ENCODE assay signal across 12 cellular contexts in the genomic region with DNA sequence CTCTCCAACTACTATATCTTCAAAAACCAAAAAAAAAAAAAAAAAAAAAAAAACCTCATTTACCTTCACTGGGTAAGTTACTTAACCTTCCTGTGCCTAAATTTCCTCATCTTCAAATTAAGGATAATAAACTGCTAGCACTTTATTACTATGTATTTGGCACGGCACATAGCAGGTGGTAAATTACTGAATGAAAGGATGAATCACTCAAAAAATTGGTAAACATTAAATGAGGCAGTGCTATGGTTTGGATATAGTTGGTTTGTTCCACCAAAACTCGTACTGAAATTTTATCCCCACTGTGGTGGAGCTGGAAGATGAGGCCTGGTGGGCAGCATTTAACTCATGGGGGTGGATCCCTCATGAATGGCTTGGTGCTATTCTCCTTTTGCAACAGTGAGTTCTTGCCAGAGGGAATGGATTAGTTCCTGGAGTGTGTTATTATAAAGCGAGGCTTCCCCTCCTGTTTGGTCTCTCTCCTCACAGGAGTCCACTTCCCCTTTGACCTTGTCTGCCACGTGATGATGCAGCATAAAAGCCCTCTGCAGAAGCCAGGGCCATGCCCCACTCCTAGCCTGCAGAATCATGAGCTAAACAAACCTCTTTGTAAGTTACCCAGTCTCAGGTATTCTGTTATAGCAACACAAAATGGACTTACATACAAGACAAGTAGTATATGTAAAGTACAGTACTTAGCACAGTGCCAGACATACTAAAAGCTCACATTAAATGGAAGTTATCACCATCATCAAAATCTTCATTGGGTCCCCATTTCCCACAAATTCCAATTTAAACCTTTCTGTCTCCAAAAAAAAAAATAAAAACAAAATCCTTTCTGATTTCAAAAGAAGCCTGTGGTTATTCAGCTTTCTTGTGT. TPM values are rescaled to one million over a fixed set of nuclear protein-coding genes. Genes with fewer than 3 reads are reported as not detected.
DNase-seq lines count a peak whose midpoint lies in the region; ATAC-seq and TF ChIP-seq lines count a peak whose summit lies in the region.
"Had no signal": no experiment of that assay in that cellular context is flagged by ENCODE, and none has a peak within 500 bp of the region (broad histone marks: within the 10 kb centered on the region; RNA-seq: fewer than 3 reads in every experiment).

No MANE protein-coding gene starts in this region.

- H4K91ac ChIP-seq in H9 (ENCODE audit: insufficient read length, low read depth, low read length) (no peak overlapping the region), neuronal stem cell (ENCODE audit: low read depth, low read length, poor library complexity) (no peak overlapping the region)

- H3K79me1 ChIP-seq in H9 (ENCODE audit: insufficient read depth, low read depth, low read length, poor library complexity, severe bottlenecking) (no peaks in the 10 kb centered on the region), neuronal stem cell (ENCODE audit: low read depth, low read length) (no peaks in the 10 kb centered on the region)

- no peak overlapping the region for H2BK12ac ChIP-seq in H9 (ENCODE audit: insufficient read length, low read depth, low read length)
- no peak overlapping the region for H2BK12ac ChIP-seq in neuronal stem cell (ENCODE audit: low read length)

- peaks cover 14 to 44% (median 43%) of the 10 kb centered on the region in 3 experiments; a peak in 6 of 7 replicates for H3K36me3 Mint-ChIP-seq in H9 (ENCODE audit: insufficient read depth in 1 of 3, low read depth in 3 of 3)
- H3K36me3 Mint-ChIP-seq in central memory CD8-positive, alpha-beta T cell (ENCODE audit: insufficient read depth): peaks cover 22% of the 10 kb centered on the region

- H3K4me3 ChIP-seq in neuronal stem cell (ENCODE audit: low read length in 2 of 2): no peak overlapping the region
- H3K4me3 ChIP-seq: coronary artery had no signal

- H3K4me1 Mint-ChIP-seq in H9: peaks cover 12 to 16% of the 10 kb centered on the region in 2 experiments
- H3K4me1 Mint-ChIP-seq in central memory CD8-positive, alpha-beta T cell: peaks cover 22% of the 10 kb centered on the region

- no peaks in the 10 kb centered on the region for H3K9me3 Mint-ChIP-seq in H9
- no peaks in the 10 kb centered on the region for H3K9me3 Mint-ChIP-seq in central memory CD8-positive, alpha-beta T cell
- H3K9me3 Mint-ChIP-seq: activated T-cell treated with anti-CD3 and anti-CD28 coated beads, Interleukin-2, amount 50 U/mL, for 4 hours had no signal

- peak overlapping the region in 1 of 2 experiments; percentile 16; a peak in 1 of 5 replicates for H3K4me3 Mint-ChIP-seq in H9
- H3K4me3 Mint-ChIP-seq in central memory CD8-positive, alpha-beta T cell: no peak overlapping the region
- H3K4me3 Mint-ChIP-seq: activated T-cell treated with anti-CD3 and anti-CD28 coated beads, Interleukin-2, amount 50 U/mL, for 4 hours had no signal

- H3K4ac ChIP-seq in H9 (ENCODE audit: low read depth, low read length): no peak overlapping the region
- H3K4ac ChIP-seq in neuronal stem cell (ENCODE audit: low read length): no peak overlapping the region

- no peak overlapping the region for H4K8ac ChIP-seq in H9 (replicated peaks; ENCODE audit: insufficient read length, low read depth, low read length)
- H4K8ac ChIP-seq in neuronal stem cell (ENCODE audit: low read depth, low read length): no peak overlapping the region

- H3K23me2 ChIP-seq in H9 (ENCODE audit: insufficient read length, low read depth, low read length, poor library complexity, severe bottlenecking): no peaks in the 10 kb centered on the region

- peak overlapping the region; percentile 81 to 93 (median 86) for H3K27ac Mint-ChIP-seq in H9
- peak overlapping the region; percentile 32 for H3K27ac Mint-ChIP-seq in central memory CD8-positive, alpha-beta T cell (ENCODE audit: low read depth)

- no peak overlapping the region for H2BK20ac ChIP-seq in H9 (ENCODE audit: low read depth, low read length, poor library complexity, severe bottlenecking)

- no peak for TF ChIP-seq CTCF in H9 (conservative IDR thresholded peaks at IDR 0.05)

- no peaks in the 10 kb centered on the region for H3K27me3 ChIP-seq in H9 (ENCODE audit: insufficient read depth, low read length)
- H3K27me3 ChIP-seq in neuronal stem cell (ENCODE audit: control insufficient read depth in 3 of 3, insufficient read depth in 3 of 3, low read depth in 1 of 3, low read length in 3 of 3): no peaks in the 10 kb centered on the region

- H3K36me3 ChIP-seq in neuronal stem cell (replicated peaks in 1 of 2; ENCODE audit: control insufficient read depth in 2 of 2, insufficient read depth in 2 of 2, low read length in 2 of 2): peaks cover 2 to 73% of the 10 kb centered on the region in 2 donors

- H3K18ac ChIP-seq in H9 (ENCODE audit: insufficient read length, low read depth, low read length) (no peak overlapping the region), neuronal stem cell (ENCODE audit: low read length) (no peak overlapping the region)

- no peak overlapping the region for H3K14ac ChIP-seq in H9 (ENCODE audit: insufficient read depth, low read length)
- no peak overlapping the region for H3K14ac ChIP-seq in neuronal stem cell (ENCODE audit: low read length)

- no peak overlapping the region for H2BK120ac ChIP-seq in H9 (ENCODE audit: low read depth, low read length, poor library complexity, severe bottlenecking)
- no peak overlapping the region for H2BK120ac ChIP-seq in neuronal stem cell (ENCODE audit: low read depth, low read length)

- no CpG with 5 or more reads among the region's 4 CpGs for WGBS in H9 (ENCODE audit: extremely low coverage, insufficient read length, low lambda C conversion rate)
- no CpG with 5 or more reads among the region's 4 CpGs for WGBS in neuronal stem cell (ENCODE audit: extremely low coverage in 2 of 2, insufficient read length in 2 of 2, insufficient replicate concordance in 1 of 2), 2 donors

- H3K56ac ChIP-seq in H9 (ENCODE audit: insufficient read length, low read depth, low read length): no peak overlapping the region

- DNase-seq in H9 (no peak), NCI-H2196 treated with DMSO at 0.1 percent for 48 hours (lab: John Stamatoyannopoulos, UW; ENCODE audit: unreplicated experiment) (peak; percentile 84), neuronal stem cell (ENCODE audit: low spot score) (peak; percentile 46)
- no peak for DNase-seq in central memory CD8-positive, alpha-beta T cell (ENCODE audit: low spot score in 2 of 2)
- DNase-seq: activated T-cell treated with anti-CD3 and anti-CD28 coated beads, Interleukin-2, amount 50 U/mL, for 4 hours; NCI-H510A had no signal

- no peaks in the 10 kb centered on the region for H3K27me3 Mint-ChIP-seq in H9 (ENCODE audit: low read depth)
- H3K27me3 Mint-ChIP-seq in central memory CD8-positive, alpha-beta T cell: no peaks in the 10 kb centered on the region

- H3K27ac ChIP-seq in H9 (ENCODE audit: insufficient read length, low read depth, low read length): no peak overlapping the region
- peak overlapping the region; percentile 61 for H3K27ac ChIP-seq in neuronal stem cell (replicated peaks; ENCODE audit: low read length)
- H3K27ac ChIP-seq: coronary artery, HL-60 had no signal

- H2AFZ ChIP-seq in H9 (ENCODE audit: low read length): no peak overlapping the region
- H2AFZ ChIP-seq in neuronal stem cell (ENCODE audit: low read length): no peak overlapping the region

- H4K5ac ChIP-seq in H9 (ENCODE audit: insufficient read length, low read depth, low read length): no peak overlapping the region

- H3K9me3 ChIP-seq in H9 (ENCODE audit: control insufficient read depth, low read depth, low read length) (no peaks in the 10 kb centered on the region), neuronal stem cell (replicated peaks in 1 of 2; ENCODE audit: control insufficient read depth in 2 of 2, insufficient read depth in 1 of 2, low read depth in 1 of 2, low read length in 2 of 2) (no peaks in the 10 kb centered on the region)

- H2BK15ac ChIP-seq in H9 (ENCODE audit: low read depth, low read length) (no peak overlapping the region), neuronal stem cell (ENCODE audit: low read length) (no peak overlapping the region)

- ATAC-seq in central memory CD8-positive, alpha-beta T cell (replicated peaks; ENCODE audit: extremely low read depth, poor library complexity, severe bottlenecking): no peak
- ATAC-seq in HG02610 (IDR thresholded peaks at IDR 0.05; ENCODE audit: unreplicated experiment): no peak
- ATAC-seq in GM18861 (IDR thresholded peaks at IDR 0.05; ENCODE audit: unreplicated experiment): no peak
- ATAC-seq in GM18858 (IDR thresholded peaks at IDR 0.05; ENCODE audit: unreplicated experiment): no peak
- ATAC-seq in HG02623 (IDR thresholded peaks at IDR 0.05; ENCODE audit: unreplicated experiment): no peak
- ATAC-seq: activated T-cell treated with anti-CD3 and anti-CD28 coated beads, Interleukin-2, amount 50 U/mL, for 4 hours had no signal

- H3K4me2 ChIP-seq in H9 (ENCODE audit: insufficient read depth, insufficient read length, low read length) (no peak overlapping the region), neuronal stem cell (ENCODE audit: insufficient read depth, low read length, poor library complexity, severe bottlenecking) (peak overlapping the region; percentile 19)

- H3K79me2 ChIP-seq in H9 (ENCODE audit: insufficient read depth, low read length): no peaks in the 10 kb centered on the region

- H2AK5ac ChIP-seq in H9 (ENCODE audit: insufficient read length, low read length): no peak overlapping the region
- H2AK5ac ChIP-seq in neuronal stem cell (ENCODE audit: low read depth, low read length): no peak overlapping the region

- H3K23ac ChIP-seq in H9 (ENCODE audit: insufficient read length, low read depth, low read length) (no peak overlapping the region), neuronal stem cell (ENCODE audit: low read depth, low read length, poor library complexity) (no peak overlapping the region)

- no peak overlapping the region for H3T11ph ChIP-seq in H9 (ENCODE audit: low read length)

- H4K20me1 ChIP-seq in H9 (ENCODE audit: control insufficient read depth, insufficient read depth, insufficient read length): no peaks in the 10 kb centered on the region

- H2BK5ac ChIP-seq in H9 (ENCODE audit: insufficient read length, low read length) (no peak overlapping the region), neuronal stem cell (ENCODE audit: low read length) (no peak overlapping the region)

- H3K4me1 ChIP-seq in H9 (ENCODE audit: insufficient read depth, low read length): 0 out of 2 replicates have a peak, but pooled peaks cover 5% of the 10 kb centered on the region
- peaks cover 4 to 14% of the 10 kb centered on the region in 2 donors for H3K4me1 ChIP-seq in neuronal stem cell (ENCODE audit: control insufficient read depth in 2 of 2, insufficient read depth in 1 of 2, low read depth in 1 of 2, low read length in 2 of 2)

- H3K9ac ChIP-seq in H9 (ENCODE audit: extremely low read depth, insufficient read length, low read length): no peak overlapping the region
- no peak overlapping the region for H3K9ac ChIP-seq in neuronal stem cell (ENCODE audit: low read depth, low read length, poor library complexity)

RNA-seq across cellular contexts. Expression of gene DCUN1D1, which starts 20.6 kb away (rescaled TPM):
- 68.5 and 71.7 TPM in 2 replicates for total RNA-seq in H9 (2021)
- 43.7 TPM for polyA plus RNA-seq in neuronal stem cell (2013, experiment 1 of 2)
- polyA plus RNA-seq in neuronal stem cell (2013, experiment 2 of 2): 41.7 TPM

Comparison
In these comparisons a context has a peak if more than half of its experiments do, and no peak if none do; other contexts are left out.
1. DNase-seq: peak in NCI-H2196 treated with DMSO at 0.1 percent for 48 hours (single experiment) and neuronal stem cell (single experiment); none in H9 (single experiment) and central memory CD8-positive, alpha-beta T cell (0 of 2).